ENCODE assay signal across 13 cellular contexts in the genomic region with DNA sequence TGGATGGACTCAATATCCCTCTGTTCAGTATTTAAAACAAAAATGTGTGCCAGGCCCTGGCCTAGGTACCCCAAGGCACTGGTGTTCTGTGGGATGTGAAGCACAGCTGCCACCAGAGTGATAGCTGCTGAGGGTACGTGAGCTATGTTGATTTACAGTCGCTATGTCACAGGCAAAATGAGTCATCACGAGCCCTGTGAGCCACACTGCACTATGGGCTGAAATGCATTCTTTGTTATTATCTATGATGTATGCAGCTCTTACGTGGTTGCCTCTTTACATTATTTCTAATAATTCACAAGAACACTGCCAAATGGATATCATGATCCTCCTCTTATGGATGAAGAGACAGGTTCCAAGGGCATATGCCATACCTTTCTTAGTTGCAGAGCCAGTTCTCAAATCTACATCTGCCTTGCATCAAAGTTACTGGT. TPM values are rescaled to one million over a fixed set of nuclear protein-coding genes. Genes with fewer than 3 reads are reported as not detected.
DNase-seq lines count a peak whose midpoint lies in the region; ATAC-seq, FAIRE-seq and TF ChIP-seq lines count a peak whose summit lies in the region.
"Had no signal": no experiment of that assay in that cellular context is flagged by ENCODE, and none has a peak within 500 bp of the region (broad histone marks: within the 10 kb centered on the region; RNA-seq: fewer than 3 reads in every experiment).

No MANE protein-coding gene starts in this region.

- no peaks in the 10 kb centered on the region for H3K9me3 Mint-ChIP-seq in activated T-cell treated with anti-CD3 and anti-CD28 coated beads, Interleukin-2, amount 50 U/mL, for 4 hours

- H3K9me3 ChIP-seq in small intestine (ENCODE audit: control insufficient read depth, low read depth): no peaks in the 10 kb centered on the region

- TF ChIP-seq CTCF in foreskin keratinocyte (conservative IDR thresholded peaks at IDR 0.05): no peak
- no peak for TF ChIP-seq CTCF in GM10266 (IDR thresholded peaks at IDR 0.05; ENCODE audit: control insufficient read depth, insufficient read depth, low read depth, missing control alignments)

- H3K27ac ChIP-seq in foreskin keratinocyte (no peak overlapping the region), small intestine (ENCODE audit: low read depth in 1 of 2, low read length in 1 of 2) (no peak overlapping the region)

- ATAC-seq in activated T-cell treated with anti-CD3 and anti-CD28 coated beads, Interleukin-2, amount 50 U/mL, for 4 hours: peak; percentile 66 to 76
- ATAC-seq in foreskin keratinocyte: peak; percentile 59

- DNase-seq in DMS53 treated with DMSO at 0.1 percent for 48 hours (lab: John Stamatoyannopoulos, UW; ENCODE audit: unreplicated experiment) (peak; percentile 81), HUDEP-2 (lab: John Stamatoyannopoulos, UW; ENCODE audit: unreplicated experiment in 76 of 76) (peak in 61 of 76 experiments; percentile 13 to 67 (median 41)), foreskin keratinocyte (peak in 1 of 2 donors; percentile 29), dedifferentiated amniotic fluid mesenchymal stem cell (ENCODE audit: extremely low spot score) (no peak), small intestine (no peak), GM10266 (ENCODE audit: extremely low spot score) (no peak), NCI-H510A treated with DMSO at 0.1 percent for 48 hours (lab: John Stamatoyannopoulos, UW) (no peak)
- DNase-seq in activated T-cell treated with anti-CD3 and anti-CD28 coated beads, Interleukin-2, amount 50 U/mL, for 4 hours: no peak
- DNase-seq: amygdala, DMS 273 treated with DMSO at 0.1 percent for 48 hours, NCI-H2081, retina had no signal

- H3K36me3 ChIP-seq in small intestine (ENCODE audit: control insufficient read depth in 2 of 2, insufficient read depth in 2 of 2, low read length in 2 of 2): peaks cover 0 to 5% of the 10 kb centered on the region in 2 donors

- FAIRE-seq in small intestine (lab: Jason Lieb, UNC): no peak
- FAIRE-seq: endometrium had no signal

- H3K4me1 Mint-ChIP-seq in activated T-cell treated with anti-CD3 and anti-CD28 coated beads, Interleukin-2, amount 50 U/mL, for 4 hours (ENCODE audit: low read depth): peaks cover 33% of the 10 kb centered on the region

- WGBS in small intestine, 3 donors: 42 to 59% (median 55%) methylated on average over 3 to 4 of the region's 4 CpGs

- H3K4me1 ChIP-seq in foreskin keratinocyte: no peaks in the 10 kb centered on the region
- peaks cover 0 to 2% of the 10 kb centered on the region in 2 donors for H3K4me1 ChIP-seq in small intestine (ENCODE audit: control insufficient read depth in 2 of 2, insufficient read depth in 1 of 2, low read depth in 1 of 2, low read length in 1 of 2)

- H3K27me3 Mint-ChIP-seq in activated T-cell treated with anti-CD3 and anti-CD28 coated beads, Interleukin-2, amount 50 U/mL, for 4 hours (ENCODE audit: low read depth): no peaks in the 10 kb centered on the region

- no peak overlapping the region for H3K4me3 Mint-ChIP-seq in activated T-cell treated with anti-CD3 and anti-CD28 coated beads, Interleukin-2, amount 50 U/mL, for 4 hours

- H3K36me3 Mint-ChIP-seq in activated T-cell treated with anti-CD3 and anti-CD28 coated beads, Interleukin-2, amount 50 U/mL, for 4 hours (ENCODE audit: insufficient read depth): peaks cover 10% of the 10 kb centered on the region

- H3K27me3 ChIP-seq in foreskin keratinocyte: no peaks in the 10 kb centered on the region
- no peaks in the 10 kb centered on the region for H3K27me3 ChIP-seq in small intestine (ENCODE audit: control insufficient read depth in 2 of 2, insufficient read depth in 2 of 2, low read length in 2 of 2)

- no peak overlapping the region for H3K4me3 ChIP-seq in small intestine (ENCODE audit: low read depth in 1 of 2, low read length in 2 of 2)

RNA-seq across cellular contexts. Expression of gene TEX38, which starts 2.1 kb away (rescaled TPM):
- not detected for total RNA-seq in activated T-cell treated with anti-CD3 and anti-CD28 coated beads, Interleukin-2, amount 50 U/mL, for 4 hours
- not detected in 2 replicates for total RNA-seq in foreskin keratinocyte
- not detected in 2 replicates for polyA plus RNA-seq in foreskin keratinocyte
- polyA plus RNA-seq in small intestine: not detected

RNA-seq across cellular contexts. Expression of gene ATPAF1, which starts 5.6 kb away (rescaled TPM):
- total RNA-seq in activated T-cell treated with anti-CD3 and anti-CD28 coated beads, Interleukin-2, amount 50 U/mL, for 4 hours: 10 to 100 TPM; 35.7 to 42.5 (median 39.3) TPM
- 34.0 and 35.9 TPM in 2 replicates for total RNA-seq in foreskin keratinocyte
- polyA plus RNA-seq in foreskin keratinocyte: 25.7 and 30.9 TPM in 2 replicates
- polyA plus RNA-seq in small intestine: 10 to 100 TPM; 23.0 to 37.4 (median 31.8) TPM

RNA-seq across cellular contexts. Expression of gene EFCAB14, which starts 45.1 kb away (rescaled TPM):
- 10 to 100 TPM; 46.8 to 48.6 (median 48.4) TPM for total RNA-seq in activated T-cell treated with anti-CD3 and anti-CD28 coated beads, Interleukin-2, amount 50 U/mL, for 4 hours
- total RNA-seq in foreskin keratinocyte: 63.7 and 65.1 TPM in 2 replicates
- polyA plus RNA-seq in foreskin keratinocyte: 14.5 and 17.1 TPM in 2 replicates
- 10 to 100 TPM; 25.0 to 31.3 (median 25.1) TPM for polyA plus RNA-seq in small intestine

RNA-seq across cellular contexts. Expression of gene MOB3C, which starts 57.2 kb away (rescaled TPM):
- total RNA-seq in activated T-cell treated with anti-CD3 and anti-CD28 coated beads, Interleukin-2, amount 50 U/mL, for 4 hours: 10 to 100 TPM in 2 of 3 donors, 1 to 10 TPM in 1; 8.3 to 11.9 (median 11.0) TPM
- 10.8 and 11.2 TPM in 2 replicates for total RNA-seq in foreskin keratinocyte
- polyA plus RNA-seq in foreskin keratinocyte: 7.5 and 9.1 TPM in 2 replicates
- 10 to 100 TPM in 1 of 3 donors, 1 to 10 TPM in 2; 7.8 to 10.0 (median 8.9) TPM for polyA plus RNA-seq in small intestine

Comparison
In these comparisons a context has a peak if more than half of its experiments do, and no peak if none do; other contexts are left out.
1. DNase-seq: peak in DMS53 treated with DMSO at 0.1 percent for 48 hours (single experiment) and HUDEP-2 (61 of 76); none in activated T-cell treated with anti-CD3 and anti-CD28 coated beads, Interleukin-2, amount 50 U/mL, for 4 hours (single experiment), dedifferentiated amniotic fluid mesenchymal stem cell (single experiment), small intestine (single experiment), GM10266 (single experiment) and NCI-H510A treated with DMSO at 0.1 percent for 48 hours (single experiment).